11 cellular contexts compared by ENCODE assay signal in genomic region chr2:54581326-54582039, GRCh38.
DNase-seq lines count a peak whose midpoint lies in the region; ATAC-seq, FAIRE-seq and TF ChIP-seq lines count a peak whose summit lies in the region.
"Had no signal": no experiment of that assay in that cellular context is flagged by ENCODE, and none has a peak within 500 bp of the region (broad histone marks: within the 10 kb centered on the region; RNA-seq: fewer than 3 reads in every experiment).

No MANE protein-coding gene starts in this region.

- TF ChIP-seq EP300 in H1 (IDR thresholded peaks at IDR 0.05; ENCODE audit: borderline replicate concordance in 1 of 2, low read depth in 2 of 2, low read length in 2 of 2): no peak

- H2BK120ac ChIP-seq in H1 (replicated peaks; ENCODE audit: low read depth, low read length): no peak overlapping the region

- TF ChIP-seq CTCF in DOHH2 (IDR thresholded peaks at IDR 0.05; ENCODE audit: low read depth, low read length, poor library complexity, severe bottlenecking) (no peak), H1 (IDR thresholded peaks at IDR 0.05; ENCODE audit: control extremely low read depth in 1 of 3, insufficient read depth in 1 of 3, low read depth in 1 of 3, low read length in 3 of 3) (no peak), chondrocyte (IDR thresholded peaks at IDR 0.05) (no peak)

- H2BK5ac ChIP-seq in H1 (ENCODE audit: low read depth, low read length): no peak overlapping the region

- H3K4me3 Mint-ChIP-seq in chondrocyte (ENCODE audit: unreplicated experiment): no peak overlapping the region

- H3K4me3 ChIP-seq in DOHH2 (ENCODE audit: low read length) (peak overlapping the region; percentile 40), H1 (ENCODE audit: extremely low read depth in 1 of 4, insufficient read depth in 2 of 4, low read depth in 3 of 4, low read length in 4 of 4) (no peak overlapping the region)
- H3K4me3 ChIP-seq: body of pancreas had no signal

- H3K36me3 ChIP-seq in DOHH2 (ENCODE audit: control insufficient read depth, low read length) (no peaks in the 10 kb centered on the region), H1 (ENCODE audit: control insufficient read depth in 2 of 4, insufficient read depth in 4 of 4, low read length in 3 of 4) (no peaks in the 10 kb centered on the region)

- H3K23ac ChIP-seq in H1 (ENCODE audit: insufficient read length): no peak overlapping the region

- H2BK12ac ChIP-seq in H1 (ENCODE audit: low read depth, low read length): no peak overlapping the region

- TF ChIP-seq RAD21 in H1 (IDR thresholded peaks at IDR 0.05 in 1 of 2, conservative IDR thresholded peaks at IDR 0.05 in 1 of 2; ENCODE audit: low read depth in 2 of 2, low read length in 2 of 2): no peak

- H3K27ac ChIP-seq in DOHH2 (ENCODE audit: low read depth, low read length) (peak overlapping the region; percentile 27; the same call in 1 of the 2 replicates), H1 (ENCODE audit: low read depth, low read length) (no peak overlapping the region)

- H3K9me3 ChIP-seq in DOHH2 (ENCODE audit: control insufficient read depth, insufficient read depth, low read length) (no peaks in the 10 kb centered on the region), H1 (ENCODE audit: insufficient read depth in 2 of 2, low read depth in 1 of 2, low read length in 1 of 2) (no peaks in the 10 kb centered on the region)
- H3K9me3 ChIP-seq: body of pancreas had no signal

- H2BK20ac ChIP-seq in H1 (ENCODE audit: low read length): no peak overlapping the region

- no peak overlapping the region for H4K8ac ChIP-seq in H1 (ENCODE audit: extremely low read depth, insufficient read depth, low read length)

- no peak overlapping the region for H4K91ac ChIP-seq in H1 (replicated peaks; ENCODE audit: insufficient read length, low read length)

- peaks cover 14% of the 10 kb centered on the region; the same call in 1 of the 2 replicates for H3K79me1 ChIP-seq in H1 (ENCODE audit: low read depth, low read length)

- no peaks in the 10 kb centered on the region for H3K27me3 Mint-ChIP-seq in chondrocyte (ENCODE audit: low read depth)

- H3K4me1 Mint-ChIP-seq in chondrocyte (ENCODE audit: low read depth): peaks cover 56% of the 10 kb centered on the region

- no peaks in the 10 kb centered on the region for H3K9me2 ChIP-seq in DOHH2 (replicated peaks; ENCODE audit: control insufficient read depth, low read length)

- no peak overlapping the region for H3K9ac ChIP-seq in H1 (replicated peaks in 1 of 4; ENCODE audit: extremely low read depth in 1 of 4, low read depth in 3 of 4, low read length in 3 of 4)

- CTCF ChIA-PET in H1 (lab: Charles Lee; ENCODE audit: partially characterized antibody): interaction anchor here (0.6 to 1.2 kb wide), 7 partner anchors 13 to 1079 kb away, joined by 3 to 6 read pairs (median 3); no protein-coding TSS in a partner anchor

- no peak overlapping the region for H3K4ac ChIP-seq in H1 (replicated peaks; ENCODE audit: insufficient read length, low read depth, low read length)

- H3K23me2 ChIP-seq in H1 (ENCODE audit: low read depth, low read length): no peaks in the 10 kb centered on the region

- H4K20me1 ChIP-seq in DOHH2 (ENCODE audit: control insufficient read depth, insufficient read depth, low read depth, low read length) (no peaks in the 10 kb centered on the region), H1 (replicated peaks in 1 of 2; ENCODE audit: control insufficient read depth in 1 of 2, insufficient read depth in 2 of 2, low read length in 2 of 2) (peaks cover 26 to 30% of the 10 kb centered on the region in 2 experiments)

- no peak for ATAC-seq in GM21526 (IDR thresholded peaks at IDR 0.05; ENCODE audit: low FRiP score, unreplicated experiment)
- ATAC-seq: body of pancreas had no signal

- no peak overlapping the region for H3K56ac ChIP-seq in H1 (replicated peaks; ENCODE audit: insufficient read length, low read depth, low read length)

- H2AK5ac ChIP-seq in H1 (ENCODE audit: low read depth, low read length): no peak overlapping the region

- H3K9me3 Mint-ChIP-seq in chondrocyte (ENCODE audit: low read depth): no peaks in the 10 kb centered on the region

- no peak for TF ChIP-seq POLR2A in H1 (IDR thresholded peaks at IDR 0.05; ENCODE audit: control extremely low read depth in 1 of 2, low read depth in 2 of 2, low read length in 2 of 2)

- no peak overlapping the region for H3K14ac ChIP-seq in H1 (ENCODE audit: insufficient read length)

- 89% methylated on average over 7 of the region's 7 CpGs; no CpG with 5 or more reads in 1 of the 2 experiments for WGBS in H1 (ENCODE audit: extremely low coverage in 1 of 2, insufficient coverage in 1 of 2, insufficient read length in 1 of 2, insufficient replicate concordance in 2 of 2, low coverage in 1 of 2, low lambda C conversion rate in 2 of 2, missing lambda C conversion rate in 1 of 2), 2 experiments

- H4K5ac ChIP-seq in H1 (ENCODE audit: insufficient read length, low read depth, low read length): no peak overlapping the region

- H3K79me2 ChIP-seq in DOHH2 (ENCODE audit: control insufficient read depth, low read length) (no peaks in the 10 kb centered on the region), H1 (ENCODE audit: control insufficient read depth in 1 of 2, insufficient read depth in 2 of 2, low read length in 2 of 2) (peaks cover 18 to 96% of the 10 kb centered on the region in 2 experiments)

- no peak overlapping the region for H2AFZ ChIP-seq in H1 (ENCODE audit: low read length)

- H3K27ac Mint-ChIP-seq in chondrocyte (ENCODE audit: unreplicated experiment): no peak overlapping the region

- POLR2A ChIA-PET in H1 (lab: Charles Lee; ENCODE audit: partially characterized antibody): interaction anchor here (0.7 to 1.8 kb wide), 3 partner anchors 11 to 24 kb away, joined by 3 to 7 read pairs (median 4); no protein-coding TSS in a partner anchor

- H2BK15ac ChIP-seq in H1 (ENCODE audit: low read length): no peak overlapping the region

- H3F3A ChIP-seq in DOHH2 (ENCODE audit: control insufficient read depth, insufficient read depth): peaks cover 10% of the 10 kb centered on the region

- H3K36me3 Mint-ChIP-seq in chondrocyte (ENCODE audit: low read depth): no peaks in the 10 kb centered on the region

- H3K4me1 ChIP-seq in DOHH2 (ENCODE audit: control insufficient read depth, low read length) (peaks cover 59% of the 10 kb centered on the region), H1 (replicated peaks in 1 of 4; ENCODE audit: control insufficient read depth in 3 of 4, insufficient read depth in 4 of 4, low read length in 3 of 4) (peaks cover 4 to 22% (median 15%) of the 10 kb centered on the region in 4 experiments; a peak in 6 of 7 replicates)

- no peak overlapping the region for H3K18ac ChIP-seq in H1 (ENCODE audit: extremely low read depth, low read length)

- H3K4me2 ChIP-seq in DOHH2 (ENCODE audit: low read length) (peak overlapping the region; percentile 64), H1 (ENCODE audit: insufficient read depth in 1 of 2, low read depth in 2 of 2, low read length in 2 of 2) (no peak overlapping the region)

- DNase-seq in GM19239 (ENCODE audit: insufficient read length, low spot score): no peak
- peak; percentile 59 for DNase-seq in NCI-H69 (lab: John Stamatoyannopoulos, UW)
- DNase-seq in H1 (ENCODE audit: low read depth in 1 of 2, low spot score in 2 of 2): no peak
- no peak for DNase-seq in chondrocyte (ENCODE audit: low spot score)
- DNase-seq in HuH-7 (ENCODE audit: low spot score): no peak
- DNase-seq in A172 (ENCODE audit: low spot score): no peak
- DNase-seq: body of pancreas; NCI-H1436 treated with DMSO at 0.1 percent for 48 hours; stimulated activated CD4-positive, alpha-beta T cell treated with anti-CD3 and anti-CD28 coated beads, Interleukin-4, amount 100 ng/mL, for 24 hours had no signal

- H3K27me3 ChIP-seq in DOHH2 (ENCODE audit: control insufficient read depth, low read length) (peaks cover 12% of the 10 kb centered on the region), H1 (replicated peaks in 1 of 4; ENCODE audit: control insufficient read depth in 3 of 4, extremely low read depth in 1 of 4, insufficient read depth in 3 of 4, low read length in 3 of 4) (no peaks in the 10 kb centered on the region)
- H3K27me3 ChIP-seq: body of pancreas had no signal

- FAIRE-seq in GM19239 (lab: Jason Lieb, UNC) (peak; percentile 63), H1 (lab: Jason Lieb, UNC) (no peak)

TF ChIP-seq in H1, 55 proteins besides CTCF, POLR2A, EP300 and RAD21:
- TF ChIP-seq YY1 (IDR thresholded peaks at IDR 0.05; ENCODE audit: low read depth, low read length): 0 out of 2 replicates have a peak, but pooled peaks have one; percentile 13
- no peak for TF ChIP-seq ATF2 (IDR thresholded peaks at IDR 0.05; ENCODE audit: low read length)
- TF ChIP-seq POLR2AphosphoS5 (IDR thresholded peaks at IDR 0.05; ENCODE audit: low read depth, low read length): no peak
- TF ChIP-seq EGR1 (IDR thresholded peaks at IDR 0.05; ENCODE audit: borderline replicate concordance, low read depth, low read length): no peak
- no peak for TF ChIP-seq NANOG (IDR thresholded peaks at IDR 0.05; ENCODE audit: insufficient read depth, low read depth, low read length, poor library complexity, severe bottlenecking)
- no peak for TF ChIP-seq NRF1 (IDR thresholded peaks at IDR 0.05; ENCODE audit: low read depth, low read length)
- no peak for TF ChIP-seq CBX8 (IDR thresholded peaks at IDR 0.05; ENCODE audit: borderline replicate concordance, low read depth, low read length)
- no peak for TF ChIP-seq TAF1 (IDR thresholded peaks at IDR 0.05; ENCODE audit: low read depth, low read length)
